Comparison of ENCODE assay signal across 8 cellular contexts in genomic region chr10:93436577-93436976, GRCh38. TPM values are rescaled to one million over a fixed set of nuclear protein-coding genes. Genes with fewer than 3 reads are reported as not detected.
DNase-seq lines count a peak whose midpoint lies in the region; ATAC-seq lines count a peak whose summit lies in the region.

No MANE protein-coding gene starts in this region.

- peak overlapping the region; percentile 95 for H3K27ac ChIP-seq in HUES6 (ENCODE audit: low read depth, low read length)
- H3K27ac ChIP-seq in caudate nucleus (ENCODE audit: low read depth, low read length), result peak overlapping the region; percentile 85
- peak overlapping the region; percentile 57 for H3K27ac ChIP-seq in temporal lobe (ENCODE audit: low read depth, low read length)

- no peaks in the 10 kb centered on the region for H3K9me3 Mint-ChIP-seq in activated naive CD4-positive, alpha-beta T cell treated with anti-CD3 and anti-CD28 coated beads for 36 hours

- H3K4me3 Mint-ChIP-seq in activated naive CD4-positive, alpha-beta T cell treated with anti-CD3 and anti-CD28 coated beads for 36 hours, result no peak overlapping the region

- no peaks in the 10 kb centered on the region for H3K4me1 Mint-ChIP-seq in activated naive CD4-positive, alpha-beta T cell treated with anti-CD3 and anti-CD28 coated beads for 36 hours (ENCODE audit: low read depth)

- no peaks in the 10 kb centered on the region for H3K36me3 ChIP-seq in HUES6 (ENCODE audit: control insufficient read depth, insufficient read depth, low read length)

- no peaks in the 10 kb centered on the region for H3K9me3 ChIP-seq in HUES6 (ENCODE audit: control insufficient read depth, insufficient read depth, low read depth, low read length)

- H3K4me3 ChIP-seq in HUES6 (ENCODE audit: low read depth, low read length), result no peak overlapping the region

- intact Hi-C loops in activated naive CD4-positive, alpha-beta T cell treated with anti-CD3 and anti-CD28 coated beads for 36 hours (cut with micrococcal nuclease), result no loop called here

- peak overlapping the region; percentile 85 for H3K9ac ChIP-seq in HUES6 (ENCODE audit: low read length)

- H3K27me3 Mint-ChIP-seq in activated naive CD4-positive, alpha-beta T cell treated with anti-CD3 and anti-CD28 coated beads for 36 hours (ENCODE audit: low read depth), result no peaks in the 10 kb centered on the region

- no peak overlapping the region for H3K27ac Mint-ChIP-seq in activated naive CD4-positive, alpha-beta T cell treated with anti-CD3 and anti-CD28 coated beads for 36 hours

- H3K27me3 ChIP-seq in HUES6 (ENCODE audit: control insufficient read depth, insufficient read depth, low read length), result no peaks in the 10 kb centered on the region

- DNase-seq in caudate nucleus (lab: John Stamatoyannopoulos, UW) (peak in 2 of 61 donors; percentile 15 to 23), left lobe of liver (ENCODE audit: low spot score) (no peak)
- no peak for DNase-seq in stimulated activated CD4-positive, alpha-beta T cell treated with anti-CD3 and anti-CD28 coated beads, Interleukin-2, amount 100 ng/mL, for 24 hours
- DNase-seq in activated naive CD4-positive, alpha-beta T cell treated with anti-CD3 and anti-CD28 coated beads for 36 hours, result no peak

- no peaks in the 10 kb centered on the region for H3K36me3 Mint-ChIP-seq in activated naive CD4-positive, alpha-beta T cell treated with anti-CD3 and anti-CD28 coated beads for 36 hours (ENCODE audit: low read depth)

- H3K4me1 ChIP-seq in HUES6 (ENCODE audit: control insufficient read depth, insufficient read depth, low read length), result peaks cover 62% of the 10 kb centered on the region

- ATAC-seq in left lobe of liver (peak; percentile 44), GM18520 (IDR thresholded peaks at IDR 0.05; ENCODE audit: unreplicated experiment) (no peak)
- ATAC-seq in activated CD4-positive, CD25-positive, alpha-beta regulatory T cell treated with anti-CD3 and anti-CD28 coated beads, Interleukin-2, amount 50 U/mL, for 24 hours, result no peak

- CTCF ChIA-PET in activated naive CD4-positive, alpha-beta T cell treated with anti-CD3 and anti-CD28 coated beads for 36 hours (lab: Charles Lee), result interaction anchor here (0.7 kb wide), 1 partner anchor 525 kb away, joined by 4 read pairs; no protein-coding TSS in a partner anchor

RNA-seq across cellular contexts. Expression of gene MYOF, which starts 45.6 kb away (rescaled TPM):
- total RNA-seq in left lobe of liver, result 3.2 TPM
- 4.7 TPM for total RNA-seq in temporal lobe
- 10 to 100 TPM; 10.4 to 10.5 TPM for total RNA-seq in activated naive CD4-positive, alpha-beta T cell treated with anti-CD3 and anti-CD28 coated beads for 36 hours

RNA-seq across cellular contexts. Expression of gene CEP55, which starts 59.8 kb away (rescaled TPM):
- total RNA-seq in left lobe of liver, result 0.08 TPM
- 1.7 TPM for total RNA-seq in temporal lobe
- 10 to 100 TPM; 64.4 to 68.2 TPM for total RNA-seq in activated naive CD4-positive, alpha-beta T cell treated with anti-CD3 and anti-CD28 coated beads for 36 hours

Comparison
In these comparisons a context has a peak if more than half of its experiments do, and no peak if none do; other contexts are left out.
1. RNA of gene CEP55, which starts 59.8 kb away (total RNA-seq): 64.4 to 68.2 TPM in activated naive CD4-positive, alpha-beta T cell treated with anti-CD3 and anti-CD28 coated beads for 36 hours; 1.7 TPM in temporal lobe (single experiment) and 0.08 TPM in left lobe of liver (single experiment); every median in the first group is over 10 times any median in the second.
2. Peak in every context shown above with its lines, with median percentiles within 50 percentile points of each other: H3K27ac ChIP-seq.